Comparison of ENCODE assay signal across 12 cellular contexts in genomic region chr11:71537977-71538934, GRCh38. TPM values are rescaled to one million over a fixed set of nuclear protein-coding genes. Genes with fewer than 3 reads are reported as not detected.
DNase-seq lines count a peak whose midpoint lies in the region; ATAC-seq, FAIRE-seq and TF ChIP-seq lines count a peak whose summit lies in the region.
"Not testable (repeated sequence)": the region's sequence is repeated elsewhere in the genome, so short reads cannot be mapped to it uniquely, and the experiment has no call there.
"Had no signal": no experiment of that assay in that cellular context is flagged by ENCODE, and none has a peak within 500 bp of the region (broad histone marks: within the 10 kb centered on the region; RNA-seq: fewer than 3 reads in every experiment).

Gene KRTAP5-8 (plus strand): TSS chr11:71538025. CDS start chr11:71538056, 31 bp downstream.

- DNase-seq in DMS53 (lab: John Stamatoyannopoulos, UW) (peak; percentile 79), LHCN-M2 (ENCODE audit: low read depth) (peak; percentile 32), testis (peak; percentile 56)
- DNase-seq in activated CD8-positive, alpha-beta memory T cell treated with anti-CD3 and anti-CD28 coated beads, Interleukin-2, amount 10 ng/mL, durations not matched to agents 7 days and 5 days: peak; percentile 16
- not testable (repeated sequence) for DNase-seq in glutamatergic neuron; HepG2 (ENCODE audit: low spot score); nephron progenitor cell

- H3K27me3 ChIP-seq in HepG2 (ENCODE audit: control insufficient read depth in 1 of 2, insufficient read depth in 2 of 2, low read length in 2 of 2); testis: not testable (repeated sequence)

- H3K27me3 Mint-ChIP-seq in activated CD8-positive, alpha-beta memory T cell treated with anti-CD3 and anti-CD28 coated beads, Interleukin-2, amount 10 ng/mL, durations not matched to agents 7 days and 5 days; glutamatergic neuron (ENCODE audit: unreplicated experiment); nephron progenitor cell (ENCODE audit: low read depth, poor library complexity): not testable (repeated sequence)

- not testable (repeated sequence) for BruUV-seq in HepG2 (replicated peaks; lab: Mats Ljungman, UMichigan)

- H3K9ac ChIP-seq in HepG2 (ENCODE audit: insufficient read depth, low read depth, low read length): not testable (repeated sequence)

- FAIRE-seq in HepG2 (lab: Jason Lieb, UNC): not testable (repeated sequence)

- not testable (repeated sequence) for TF ChIP-seq EP300 in HepG2 (IDR thresholded peaks at IDR 0.05; ENCODE audit: low read depth in 2 of 2, low read length in 2 of 2); HepG2 (CRISPR knock-in tag; IDR thresholded peaks at IDR 0.05; ENCODE audit: borderline replicate concordance)

- H3K9me3 Mint-ChIP-seq in activated CD8-positive, alpha-beta memory T cell treated with anti-CD3 and anti-CD28 coated beads, Interleukin-2, amount 10 ng/mL, durations not matched to agents 7 days and 5 days (ENCODE audit: low read depth): not testable (repeated sequence)
- H3K9me3 Mint-ChIP-seq in glutamatergic neuron (ENCODE audit: unreplicated experiment) (peaks cover 12% of the 10 kb centered on the region), nephron progenitor cell (peaks cover 12% of the 10 kb centered on the region)

- not testable (repeated sequence) for H4K20me1 ChIP-seq in HepG2 (ENCODE audit: insufficient read depth, low read length)

- not testable (repeated sequence) for H2AFZ ChIP-seq in HepG2 (ENCODE audit: low read length)

- TF ChIP-seq RAD21 in HepG2 (CRISPR knock-in tag; IDR thresholded peaks at IDR 0.05): not testable (repeated sequence)

- in situ Hi-C loops in HepG2 (cut with HindIII; ENCODE audit: extremely low pct_ligation_motif_present, low pct_unique_long_range_greater_than_20kb): not testable (repeated sequence)

- H3K27ac ChIP-seq in HepG2 (ENCODE audit: extremely low read length, insufficient read depth, low read length): not testable (repeated sequence)
- H3K27ac ChIP-seq in testis: peak within 1 kb of the TSS in 1 of 2 donors; percentile 45

- CTCF ChIA-PET in activated CD8-positive, alpha-beta memory T cell treated with anti-CD3 and anti-CD28 coated beads, Interleukin-2, amount 10 ng/mL, durations not matched to agents 7 days and 5 days (lab: Charles Lee); HepG2 (lab: Yijun Ruan, JAX; ENCODE audit: low intra/inter-chr PET ratio, low total read pairs): not testable (repeated sequence)

- intact Hi-C loops in HepG2 (cut with micrococcal nuclease; ENCODE audit: unreplicated experiment); testis (cut with DNase I; ENCODE audit: low total_unique reads): not testable (repeated sequence)

- not testable (repeated sequence) for H3K4me1 Mint-ChIP-seq in activated CD8-positive, alpha-beta memory T cell treated with anti-CD3 and anti-CD28 coated beads, Interleukin-2, amount 10 ng/mL, durations not matched to agents 7 days and 5 days; glutamatergic neuron (ENCODE audit: low read depth, unreplicated experiment)
- peaks cover 39% of the 10 kb centered on the region for H3K4me1 Mint-ChIP-seq in nephron progenitor cell

- H3K4me3 ChIP-seq in HepG2 (replicated peaks in 1 of 3; ENCODE audit: insufficient read depth in 1 of 3, low read depth in 2 of 3, low read length in 3 of 3); testis: not testable (repeated sequence)

- not testable (repeated sequence) for H3K36me3 ChIP-seq in HepG2 (replicated peaks in 1 of 2; ENCODE audit: control insufficient read depth in 1 of 2, insufficient read depth in 2 of 2, low read length in 2 of 2); testis (ENCODE audit: low read depth, missing control alignments)

- TF ChIP-seq CTCF in glutamatergic neuron (IDR thresholded peaks at IDR 0.05; ENCODE audit: partially characterized antibody, unreplicated experiment); HepG2 (CRISPR knock-in tag; IDR thresholded peaks at IDR 0.05); nephron progenitor cell (IDR thresholded peaks at IDR 0.05); testis (IDR thresholded peaks at IDR 0.05): not testable (repeated sequence)

- not testable (repeated sequence) for H3K27ac Mint-ChIP-seq in activated CD8-positive, alpha-beta memory T cell treated with anti-CD3 and anti-CD28 coated beads, Interleukin-2, amount 10 ng/mL, durations not matched to agents 7 days and 5 days
- peak within 1 kb of the TSS; percentile 10 for H3K27ac Mint-ChIP-seq in glutamatergic neuron (ENCODE audit: unreplicated experiment)
- H3K27ac Mint-ChIP-seq in nephron progenitor cell: peak within 1 kb of the TSS; percentile 51

- not testable (repeated sequence) for H3K79me2 ChIP-seq in HepG2 (ENCODE audit: insufficient read depth, low read length)

- WGBS in HepG2 (ENCODE audit: low lambda C conversion rate): 71% methylated on average over 1 of the region's 5 CpGs
- WGBS in testis, 2 donors: 33 to 50% methylated on average over 1 to 4 of the region's 5 CpGs

- not testable (repeated sequence) for ATAC-seq in activated CD8-positive, alpha-beta memory T cell treated with anti-CD3 and anti-CD28 coated beads, Interleukin-2, amount 10 ng/mL, durations not matched to agents 7 days and 5 days
- ATAC-seq in HepG2: peak; percentile 67

- TF ChIP-seq POLR2A in HepG2 (IDR thresholded peaks at IDR 0.05; ENCODE audit: insufficient read depth in 1 of 2, low read depth in 2 of 2, low read length in 2 of 2); testis (IDR thresholded peaks at IDR 0.05): not testable (repeated sequence)

- H3K4me1 ChIP-seq in HepG2 (ENCODE audit: insufficient read depth, low read length): peaks cover 95% of the 10 kb centered on the region
- not testable (repeated sequence) for H3K4me1 ChIP-seq in testis

- POLR2A ChIA-PET in HepG2 (lab: Yijun Ruan, JAX): not testable (repeated sequence)

- H3K36me3 Mint-ChIP-seq in activated CD8-positive, alpha-beta memory T cell treated with anti-CD3 and anti-CD28 coated beads, Interleukin-2, amount 10 ng/mL, durations not matched to agents 7 days and 5 days; glutamatergic neuron (ENCODE audit: unreplicated experiment); nephron progenitor cell (ENCODE audit: low read depth): not testable (repeated sequence)

- H3K9me3 ChIP-seq in HepG2 (ENCODE audit: low read length); testis: not testable (repeated sequence)

- H3K4me3 Mint-ChIP-seq in activated CD8-positive, alpha-beta memory T cell treated with anti-CD3 and anti-CD28 coated beads, Interleukin-2, amount 10 ng/mL, durations not matched to agents 7 days and 5 days; glutamatergic neuron (ENCODE audit: unreplicated experiment); nephron progenitor cell: not testable (repeated sequence)

- not testable (repeated sequence) for H3K4me2 ChIP-seq in HepG2 (ENCODE audit: low read depth, low read length)

TF ChIP-seq in HepG2, 621 proteins besides CTCF, POLR2A, EP300 and RAD21 (continues in another document):
- 0 out of 2 replicates have a peak, but pooled peaks have one; percentile 19 for TF ChIP-seq ZNF292 (CRISPR knock-in tag; IDR thresholded peaks at IDR 0.05; ENCODE audit: borderline replicate concordance, low read depth)
- 0 out of 2 replicates have a peak, but pooled peaks have one; percentile 11 for TF ChIP-seq ZBTB38 (CRISPR knock-in tag; IDR thresholded peaks at IDR 0.05)

RNA-seq across cellular contexts. Expression of gene KRTAP5-8, which starts in this region (rescaled TPM):
- total RNA-seq in LHCN-M2 (2014; rRNA removed) (not detected in 2 replicates), glutamatergic neuron (ENCODE audit: unreplicated experiment) (not detected), HepG2 (2016; rRNA removed; fragmentation: Illumina TruSeq; extraction: Trizol) (not detected in 2 replicates), testis (1 to 10 TPM in 1 of 2 donors, under 1 TPM in 1; 0.39 to 1.1 TPM)
- polyA plus RNA-seq in LHCN-M2 (2012): not detected
- not detected for total RNA-seq in activated CD8-positive, alpha-beta memory T cell treated with anti-CD3 and anti-CD28 coated beads, Interleukin-2, amount 10 ng/mL, durations not matched to agents 7 days and 5 days
- total RNA-seq in HepG2 (2016; cell fraction: cytosol; rRNA removed; fragmentation: Illumina TruSeq; extraction: Trizol; ENCODE audit: low read depth): not detected in 2 replicates
- total RNA-seq in HepG2 (2016; cell fraction: insoluble cytoplasmic fraction; rRNA removed; fragmentation: Illumina TruSeq; extraction: Trizol): not detected in 2 replicates
- not detected in 2 replicates for total RNA-seq in HepG2 (2016; cell fraction: membrane; rRNA removed; fragmentation: Illumina TruSeq; extraction: Trizol)
- not detected in 2 replicates for total RNA-seq in HepG2 (2016; cell fraction: nucleus; rRNA removed; fragmentation: Illumina TruSeq; extraction: Trizol)
- polyA plus RNA-seq in HepG2 (2011; rRNA removed) (0.05 and 0.20 TPM in 2 replicates), testis (ENCODE audit: insufficient read depth, low read depth, low replicate concordance) (not detected)
- polyA plus RNA-seq in HepG2 (2011; cell fraction: cytosol; rRNA removed): 0.09 and 0.17 TPM in 2 replicates
- polyA plus RNA-seq in HepG2 (2011; cell fraction: nucleus; rRNA removed): 0.19 TPM in 1 of 2 replicates, not detected in the other
- 0.12 and 0.13 TPM in 2 replicates for polyA plus RNA-seq in HepG2 (2012)
- polyA plus RNA-seq in HepG2 (2016; cell fraction: cytosol; fragmentation: Illumina TruSeq; extraction: Trizol; ENCODE audit: low read depth): not detected in 2 replicates
- polyA plus RNA-seq in HepG2 (2016; cell fraction: insoluble cytoplasmic fraction; fragmentation: Illumina TruSeq; extraction: Trizol; ENCODE audit: low read depth): not detected in 2 replicates
- not detected in 2 replicates for polyA plus RNA-seq in HepG2 (2016; cell fraction: membrane; fragmentation: Illumina TruSeq; extraction: Trizol; ENCODE audit: low read depth)
- polyA plus RNA-seq in HepG2 (2016; cell fraction: nucleus; fragmentation: Illumina TruSeq; extraction: Trizol; ENCODE audit: insufficient read depth, low read depth): not detected in 2 replicates
- polyA minus RNA-seq in HepG2 (2011; rRNA and poly(A)+ RNA removed; ENCODE audit: low replicate concordance): 0.12 TPM in 2 replicates
- polyA minus RNA-seq in HepG2 (2011; cell fraction: cytosol; rRNA and poly(A)+ RNA removed): not detected in 2 replicates
- not detected in 2 replicates for polyA minus RNA-seq in HepG2 (2011; cell fraction: nucleus; rRNA and poly(A)+ RNA removed)
- total RNA-seq: A673, H9, HT-29 had no signal
- polyA plus RNA-seq: BJ; CD4-positive, CD25-positive, alpha-beta regulatory T cell had no signal

Comparison
In these comparisons a context has a peak if more than half of its experiments do, and no peak if none do; other contexts are left out.
1. Peak in DNase-seq in LHCN-M2; RNA of the gene not detected or under 1 TPM.
2. Peak in DNase-seq in activated CD8-positive, alpha-beta memory T cell treated with anti-CD3 and anti-CD28 coated beads, Interleukin-2, amount 10 ng/mL, durations not matched to agents 7 days and 5 days; RNA of the gene not detected or under 1 TPM.
3. Peak in ATAC-seq in HepG2; RNA of the gene not detected or under 1 TPM.